11 cellular contexts compared by ENCODE assay signal in genomic region chr15:60651734-60652141, GRCh38.
DNase-seq lines count a peak whose midpoint lies in the region; ATAC-seq and TF ChIP-seq lines count a peak whose summit lies in the region.
"Had no signal": no experiment of that assay in that cellular context is flagged by ENCODE, and none has a peak within 500 bp of the region (broad histone marks: within the 10 kb centered on the region; RNA-seq: fewer than 3 reads in every experiment).

No MANE protein-coding gene starts in this region.

- H3K27me3 ChIP-seq in neural progenitor cell: no peaks in the 10 kb centered on the region

- no peak overlapping the region for H2AFZ ChIP-seq in neural progenitor cell (replicated peaks)

- H4K20me1 ChIP-seq in neural progenitor cell (ENCODE audit: low read depth): no peaks in the 10 kb centered on the region

- no peaks in the 10 kb centered on the region for H3K9me3 ChIP-seq in neural progenitor cell (ENCODE audit: low read depth)

- DNase-seq in NCI-H748 (lab: John Stamatoyannopoulos, UW; ENCODE audit: unreplicated experiment): peak; percentile 26
- DNase-seq in NCI-H748 treated with DMSO at 0.1 percent for 48 hours (lab: John Stamatoyannopoulos, UW): no peak
- peak; percentile 81 for DNase-seq in NCI-H345 treated with DMSO at 0.1 percent for 48 hours (lab: John Stamatoyannopoulos, UW; ENCODE audit: unreplicated experiment)
- peak; percentile 39 for DNase-seq in neural progenitor cell (ENCODE audit: low spot score)
- DNase-seq in effector memory CD8-positive, alpha-beta T cell: no peak
- DNase-seq in activated CD4-positive, alpha-beta T cell treated with anti-CD3 and anti-CD28 coated beads for 1 hour: no peak

- H3K9me3 Mint-ChIP-seq in neural progenitor cell: no peaks in the 10 kb centered on the region
- H3K9me3 Mint-ChIP-seq in effector memory CD8-positive, alpha-beta T cell: no peaks in the 10 kb centered on the region
- H3K9me3 Mint-ChIP-seq: T-helper 2 cell treated with Interferon-gamma antibody and Interleukin-4, amounts not matched to agents 5 μg/mL and 100 μg/mL, for 36 hours had no signal

- peak overlapping the region; percentile 21 for H3K4me2 ChIP-seq in neural progenitor cell

- ATAC-seq in HG02642 (IDR thresholded peaks at IDR 0.05; ENCODE audit: poor library complexity, unreplicated experiment) (peak; percentile 36), GM21576 (IDR thresholded peaks at IDR 0.05; ENCODE audit: unreplicated experiment) (no peak)
- no peak for ATAC-seq in effector memory CD8-positive, alpha-beta T cell (replicated peaks)
- ATAC-seq: left lobe of liver had no signal

- peaks cover 7% of the 10 kb centered on the region for H3F3A ChIP-seq in neural progenitor cell (ENCODE audit: low read depth)

- TF ChIP-seq CTCF in neural progenitor cell (IDR thresholded peaks at IDR 0.05): no peak

- H3K79me2 ChIP-seq in neural progenitor cell (ENCODE audit: low read depth): no peaks in the 10 kb centered on the region

- H3K36me3 ChIP-seq in neural progenitor cell: no peaks in the 10 kb centered on the region

- no peak overlapping the region for H3K27ac Mint-ChIP-seq in neural progenitor cell
- peak overlapping the region in 1 of 2 donors; percentile 96 for H3K27ac Mint-ChIP-seq in effector memory CD8-positive, alpha-beta T cell
- H3K27ac Mint-ChIP-seq: progenitor cell of endocrine pancreas; T-helper 2 cell treated with Interferon-gamma antibody and Interleukin-4, amounts not matched to agents 5 μg/mL and 100 μg/mL, for 36 hours had no signal

- no peak overlapping the region for H3K4me3 Mint-ChIP-seq in neural progenitor cell
- no peak overlapping the region for H3K4me3 Mint-ChIP-seq in effector memory CD8-positive, alpha-beta T cell
- H3K4me3 Mint-ChIP-seq: T-helper 2 cell treated with Interferon-gamma antibody and Interleukin-4, amounts not matched to agents 5 μg/mL and 100 μg/mL, for 36 hours had no signal

- H3K4me1 ChIP-seq in neural progenitor cell: peaks cover 50% of the 10 kb centered on the region

- H3K9ac ChIP-seq in neural progenitor cell: no peak overlapping the region

- no peaks in the 10 kb centered on the region for H3K36me3 Mint-ChIP-seq in neural progenitor cell
- H3K36me3 Mint-ChIP-seq in effector memory CD8-positive, alpha-beta T cell (ENCODE audit: insufficient read depth): peaks cover 4% of the 10 kb centered on the region

- no peak overlapping the region for H3K27ac ChIP-seq in neural progenitor cell

- H3K4me1 Mint-ChIP-seq in neural progenitor cell: peaks cover 59% of the 10 kb centered on the region
- peaks cover 39 to 53% of the 10 kb centered on the region in 2 donors for H3K4me1 Mint-ChIP-seq in effector memory CD8-positive, alpha-beta T cell (ENCODE audit: low read depth in 2 of 2)

- H3K4me3 ChIP-seq in neural progenitor cell: no peak overlapping the region

- no peaks in the 10 kb centered on the region for H3K27me3 Mint-ChIP-seq in neural progenitor cell (ENCODE audit: insufficient read depth, low read depth)
- no peaks in the 10 kb centered on the region for H3K27me3 Mint-ChIP-seq in effector memory CD8-positive, alpha-beta T cell

Comparison
In these comparisons a context has a peak if more than half of its experiments do, and no peak if none do; other contexts are left out.
1. DNase-seq: peak in NCI-H748 (single experiment), NCI-H345 treated with DMSO at 0.1 percent for 48 hours (single experiment) and neural progenitor cell (single experiment); none in NCI-H748 treated with DMSO at 0.1 percent for 48 hours (single experiment), effector memory CD8-positive, alpha-beta T cell (0 of 3) and activated CD4-positive, alpha-beta T cell treated with anti-CD3 and anti-CD28 coated beads for 1 hour (single experiment).